ENCODE assay signal across 14 cellular contexts in the genomic region with DNA sequence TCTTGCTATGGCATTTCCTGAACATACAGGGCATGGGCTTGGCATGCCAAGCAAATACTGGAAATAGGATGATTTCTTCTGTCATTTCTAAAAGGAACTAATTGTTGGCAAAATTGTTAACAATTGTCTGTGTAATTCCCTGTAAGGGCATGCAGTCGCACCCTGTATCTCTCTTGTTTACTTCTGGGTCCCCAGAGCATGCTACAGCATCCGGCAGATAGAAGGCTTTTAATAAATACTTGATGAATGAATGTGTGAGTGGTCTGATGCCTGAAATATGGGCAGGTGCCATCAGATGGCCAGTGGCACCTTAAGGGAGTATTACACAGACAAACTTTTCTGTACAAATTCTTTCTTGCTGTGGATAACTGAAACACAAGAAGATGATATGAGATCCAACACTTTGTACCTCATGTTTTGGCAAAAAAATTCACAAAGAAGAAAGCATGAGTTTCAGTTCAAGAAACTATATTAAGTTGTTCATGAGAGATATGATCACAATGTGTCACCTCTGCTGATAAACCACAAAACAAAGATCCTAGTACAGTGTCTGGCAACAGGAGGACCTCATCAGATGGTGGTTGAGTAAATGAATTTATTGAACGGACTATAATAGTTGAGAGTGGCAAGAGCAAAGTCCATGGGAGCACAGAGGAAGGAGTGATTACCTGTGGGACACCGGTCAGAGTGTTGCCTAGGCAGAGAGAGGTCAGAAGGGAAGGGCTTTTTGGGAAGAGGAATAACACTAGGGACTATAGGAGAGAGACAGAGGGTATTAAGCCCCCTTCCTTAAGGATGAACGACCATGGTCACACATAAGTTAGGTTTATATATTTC.
DNase-seq lines count a peak whose midpoint lies in the region; ATAC-seq and TF ChIP-seq lines count a peak whose summit lies in the region.
"Had no signal": no experiment of that assay in that cellular context is flagged by ENCODE, and none has a peak within 500 bp of the region (broad histone marks: within the 10 kb centered on the region; RNA-seq: fewer than 3 reads in every experiment).

No MANE protein-coding gene starts in this region.

- peak; percentile 53 for ATAC-seq in GM18867 (IDR thresholded peaks at IDR 0.05; ENCODE audit: unreplicated experiment)
- peak; percentile 83 for ATAC-seq in mucosa of descending colon
- ATAC-seq in GM18870 (IDR thresholded peaks at IDR 0.05; ENCODE audit: unreplicated experiment): no peak

- peak overlapping the region in 10 of 11 experiments; percentile 10 to 40 (median 24); a peak in 7 of 22 replicates for H3K4me2 ChIP-seq in BLaER1 treated with 17β-estradiol and CSF1 and Interleukin-3, amounts not matched to agents 10 nM and 100 nM
- H3K4me2 ChIP-seq in PC-9: no peak overlapping the region
- H3K4me2 ChIP-seq: GM23338 had no signal

- DNase-seq in T-helper 2 cell treated with Interferon-gamma antibody and Interleukin-4, amounts not matched to agents 5 μg/mL and 100 μg/mL, for 36 hours (ENCODE audit: low spot score): no peak
- peak in 1 of 3 donors; percentile 71 for DNase-seq in mucosa of descending colon
- DNase-seq in DMS79 treated with DMSO at 0.1 percent for 48 hours (lab: John Stamatoyannopoulos, UW): no peak
- DNase-seq in activated CD8-positive, alpha-beta memory T cell treated with anti-CD3 and anti-CD28 coated beads, Interleukin-2, amount 50 U/mL, for 4 hours: no peak
- no peak for DNase-seq in PC-9
- DNase-seq: CD4-positive, alpha-beta memory T cell; NCI-H1092; NCI-H2227 treated with DMSO at 0.1 percent for 48 hours; NCI-H524 treated with DMSO at 0.1 percent for 48 hours had no signal

- CTCF ChIA-PET in PC-9 (lab: Charles Lee): no interaction called here

- H3F3A ChIP-seq in PC-9 (ENCODE audit: insufficient read depth, low read depth): no peaks in the 10 kb centered on the region

- H2AFZ ChIP-seq in PC-9: no peak overlapping the region
- H2AFZ ChIP-seq: GM23338 had no signal

- H3K9me3 Mint-ChIP-seq in T-helper 2 cell treated with Interferon-gamma antibody and Interleukin-4, amounts not matched to agents 5 μg/mL and 100 μg/mL, for 36 hours: peaks cover 6% of the 10 kb centered on the region
- H3K9me3 Mint-ChIP-seq: GM23338 had no signal

- H3K27me3 ChIP-seq in BLaER1 treated with 17β-estradiol and CSF1 and Interleukin-3, amounts not matched to agents 10 nM and 100 nM: no peaks in the 10 kb centered on the region
- H3K27me3 ChIP-seq in PC-9 (ENCODE audit: insufficient read depth, low read depth): peaks cover 10% of the 10 kb centered on the region; the same call in 1 of the 2 replicates

- POLR2A ChIA-PET in PC-9 (lab: Charles Lee; ENCODE audit: unreplicated experiment): no interaction called here

- no peak overlapping the region for H3K27ac ChIP-seq in BLaER1 treated with 17β-estradiol and CSF1 and Interleukin-3, amounts not matched to agents 10 nM and 100 nM
- H3K27ac ChIP-seq in PC-9: no peak overlapping the region
- H3K27ac ChIP-seq: SJSA1 had no signal

- peaks cover 0 to 5% (median 0%) of the 10 kb centered on the region in 11 experiments; a peak in 2 of 22 replicates for H3K9me3 ChIP-seq in BLaER1 treated with 17β-estradiol and CSF1 and Interleukin-3, amounts not matched to agents 10 nM and 100 nM (replicated peaks in 1 of 11)
- H3K9me3 ChIP-seq in mucosa of descending colon (no peaks in the 10 kb centered on the region), PC-9 (ENCODE audit: insufficient read depth, low read depth) (no peaks in the 10 kb centered on the region)
- H3K9me3 ChIP-seq: SJSA1 had no signal

- no peaks in the 10 kb centered on the region for H4K20me1 ChIP-seq in BLaER1 treated with 17β-estradiol and CSF1 and Interleukin-3, amounts not matched to agents 10 nM and 100 nM
- H4K20me1 ChIP-seq in PC-9 (ENCODE audit: insufficient read depth): no peaks in the 10 kb centered on the region

- H3K9ac ChIP-seq in BLaER1 treated with 17β-estradiol and CSF1 and Interleukin-3, amounts not matched to agents 10 nM and 100 nM: no peak overlapping the region

- peak overlapping the region; percentile 43 for H3K27ac Mint-ChIP-seq in T-helper 2 cell treated with Interferon-gamma antibody and Interleukin-4, amounts not matched to agents 5 μg/mL and 100 μg/mL, for 36 hours
- H3K27ac Mint-ChIP-seq: CD4-positive, alpha-beta memory T cell; GM23338 had no signal

- peaks cover 5% of the 10 kb centered on the region for H3K36me3 Mint-ChIP-seq in T-helper 2 cell treated with Interferon-gamma antibody and Interleukin-4, amounts not matched to agents 5 μg/mL and 100 μg/mL, for 36 hours (ENCODE audit: low read depth)
- H3K36me3 Mint-ChIP-seq: CD4-positive, alpha-beta memory T cell had no signal

- peak overlapping the region; percentile 61 for H3K4me3 Mint-ChIP-seq in T-helper 2 cell treated with Interferon-gamma antibody and Interleukin-4, amounts not matched to agents 5 μg/mL and 100 μg/mL, for 36 hours
- H3K4me3 Mint-ChIP-seq: CD4-positive, alpha-beta memory T cell; GM23338 had no signal

- peaks cover 0 to 11% (median 10%) of the 10 kb centered on the region in 10 experiments; a peak in 10 of 20 replicates for H3K4me1 ChIP-seq in BLaER1 treated with 17β-estradiol and CSF1 and Interleukin-3, amounts not matched to agents 10 nM and 100 nM
- H3K4me1 ChIP-seq in mucosa of descending colon (ENCODE audit: low read depth) (peaks cover 21% of the 10 kb centered on the region), PC-9 (replicated peaks; ENCODE audit: insufficient read depth) (no peaks in the 10 kb centered on the region)
- H3K4me1 ChIP-seq: SJSA1 had no signal

- no peak overlapping the region for H3K4me3 ChIP-seq in BLaER1 treated with 17β-estradiol and CSF1 and Interleukin-3, amounts not matched to agents 10 nM and 100 nM
- H3K4me3 ChIP-seq in mucosa of descending colon (peak overlapping the region; percentile 5), PC-9 (no peak overlapping the region)
- H3K4me3 ChIP-seq: GM23338, SJSA1 had no signal

- no peak for TF ChIP-seq CTCF in mucosa of descending colon (IDR thresholded peaks at IDR 0.05)
- no peak for TF ChIP-seq CTCF in PC-9 (conservative IDR thresholded peaks at IDR 0.05)

- no peaks in the 10 kb centered on the region for H3K9me2 ChIP-seq in PC-9 (ENCODE audit: insufficient read depth)

- intact Hi-C loops in mucosa of descending colon (cut with DNase I, micrococcal nuclease) (no loop called here), PC-9 (cut with micrococcal nuclease; ENCODE audit: unreplicated experiment) (no loop called here)

- H3K4me1 Mint-ChIP-seq in T-helper 2 cell treated with Interferon-gamma antibody and Interleukin-4, amounts not matched to agents 5 μg/mL and 100 μg/mL, for 36 hours (ENCODE audit: low read depth): peaks cover 20% of the 10 kb centered on the region
- H3K4me1 Mint-ChIP-seq: CD4-positive, alpha-beta memory T cell had no signal

- H3K27me3 Mint-ChIP-seq in T-helper 2 cell treated with Interferon-gamma antibody and Interleukin-4, amounts not matched to agents 5 μg/mL and 100 μg/mL, for 36 hours (ENCODE audit: low read depth): no peaks in the 10 kb centered on the region

- no peaks in the 10 kb centered on the region for H3K79me2 ChIP-seq in PC-9 (ENCODE audit: low read depth)

- no TSS peak for BruUV-seq in PC-9 (replicated peaks; lab: Mats Ljungman, UMichigan)

- H3K36me3 ChIP-seq in BLaER1 treated with 17β-estradiol and CSF1 and Interleukin-3, amounts not matched to agents 10 nM and 100 nM: no peaks in the 10 kb centered on the region
- H3K36me3 ChIP-seq in mucosa of descending colon (ENCODE audit: low read depth) (no peaks in the 10 kb centered on the region), PC-9 (ENCODE audit: low read depth) (no peaks in the 10 kb centered on the region)
- H3K36me3 ChIP-seq: SJSA1 had no signal
